In genomic region chr5:141501805-141502204, GRCh38 we compare ENCODE assay signal across 24 cellular contexts. TPM values are rescaled to one million over a fixed set of nuclear protein-coding genes. Genes with fewer than 3 reads are reported as not detected.
"Had no signal": no experiment of that assay in that cellular context is flagged by ENCODE, and none has a peak within 500 bp of the region (broad histone marks: within the 10 kb centered on the region; RNA-seq: fewer than 3 reads in every experiment).

No MANE protein-coding gene starts in this region.

- H3K9me3 Mint-ChIP-seq: activated CD4-positive, alpha-beta T cell treated with anti-CD3 and anti-CD28 coated beads, Interleukin-2, amount 10 ng/mL, durations not matched to agents 7 days and 5 days; activated CD8-positive, alpha-beta T cell treated with anti-CD3 and anti-CD28 coated beads for 36 hours; activated naive CD8-positive, alpha-beta T cell treated with anti-CD3 and anti-CD28 coated beads, Interleukin-2, amount 50 U/mL, for 24 hours; activated T-helper 1 cell treated with anti-CD3 and anti-CD28 coated beads, Interleukin-12 subunit alpha, Interleukin-12 subunit beta, Interleukin-2, Interleukin-4 antibody, amounts not matched to agents 30 ng/mL and 10 ng/mL and 1 ng/mL, durations not matched to agents 14 hours and 24 hours and 36 hours; memory B cell; T-helper 2 cell treated with Interferon-gamma antibody and Interleukin-4, amounts not matched to agents 5 μg/mL and 100 μg/mL, for 36 hours had no signal

- H3K4me1 ChIP-seq: body of pancreas had no signal

- H3K4me3 Mint-ChIP-seq: activated CD4-positive, alpha-beta T cell treated with anti-CD3 and anti-CD28 coated beads, Interleukin-2, amount 10 ng/mL, durations not matched to agents 7 days and 5 days; activated CD8-positive, alpha-beta T cell treated with anti-CD3 and anti-CD28 coated beads for 36 hours; activated naive CD8-positive, alpha-beta T cell treated with anti-CD3 and anti-CD28 coated beads, Interleukin-2, amount 50 U/mL, for 24 hours; activated T-helper 1 cell treated with anti-CD3 and anti-CD28 coated beads, Interleukin-12 subunit alpha, Interleukin-12 subunit beta, Interleukin-2, Interleukin-4 antibody, amounts not matched to agents 30 ng/mL and 10 ng/mL and 1 ng/mL, durations not matched to agents 14 hours and 24 hours and 36 hours; memory B cell; T-helper 2 cell treated with Interferon-gamma antibody and Interleukin-4, amounts not matched to agents 5 μg/mL and 100 μg/mL, for 36 hours had no signal

- H3K4me2 ChIP-seq: smooth muscle cell had no signal

- H3K4me3 ChIP-seq: body of pancreas, smooth muscle cell, thoracic aorta, upper lobe of left lung had no signal

- DNase-seq: activated CD4-positive, alpha-beta T cell treated with anti-CD3 and anti-CD28 coated beads, Interleukin-2, amount 10 ng/mL, durations not matched to agents 7 days and 5 days; activated CD4-positive, CD25-positive, alpha-beta regulatory T cell treated with anti-CD3 and anti-CD28 coated beads, Interleukin-2, amount 50 U/mL, for 72 hours; activated CD8-positive, alpha-beta T cell treated with anti-CD3 and anti-CD28 coated beads for 36 hours; activated gamma-delta T cell; activated naive CD4-positive, alpha-beta T cell treated with anti-CD3 and anti-CD28 coated beads, Interleukin-2, amount 50 U/mL, for 16 hours; activated naive CD8-positive, alpha-beta T cell treated with anti-CD3 and anti-CD28 coated beads, Interleukin-2, amount 50 U/mL, for 24 hours; anterior cingulate cortex; body of pancreas; dermis blood vessel endothelial cell; effector CD8-positive, alpha-beta T cell; foreskin melanocyte; head of caudate nucleus; islet precursor cell; left cardiac atrium; stimulated activated CD4-positive, alpha-beta T cell treated with anti-CD3 and anti-CD28 coated beads, Interleukin-2, amount 100 ng/mL, for 48 hours; stimulated activated naive CD4-positive, alpha-beta T cell; upper lobe of left lung had no signal

- H3K4me1 Mint-ChIP-seq: activated CD4-positive, alpha-beta T cell treated with anti-CD3 and anti-CD28 coated beads, Interleukin-2, amount 10 ng/mL, durations not matched to agents 7 days and 5 days; activated naive CD8-positive, alpha-beta T cell treated with anti-CD3 and anti-CD28 coated beads, Interleukin-2, amount 50 U/mL, for 24 hours had no signal

- H3K36me3 Mint-ChIP-seq: memory B cell had no signal

- H3K27ac Mint-ChIP-seq: activated CD4-positive, alpha-beta T cell treated with anti-CD3 and anti-CD28 coated beads, Interleukin-2, amount 10 ng/mL, durations not matched to agents 7 days and 5 days; activated CD8-positive, alpha-beta T cell treated with anti-CD3 and anti-CD28 coated beads for 36 hours; activated naive CD8-positive, alpha-beta T cell treated with anti-CD3 and anti-CD28 coated beads, Interleukin-2, amount 50 U/mL, for 24 hours; activated T-helper 1 cell treated with anti-CD3 and anti-CD28 coated beads, Interleukin-12 subunit alpha, Interleukin-12 subunit beta, Interleukin-2, Interleukin-4 antibody, amounts not matched to agents 30 ng/mL and 10 ng/mL and 1 ng/mL, durations not matched to agents 14 hours and 24 hours and 36 hours; memory B cell; T-helper 2 cell treated with Interferon-gamma antibody and Interleukin-4, amounts not matched to agents 5 μg/mL and 100 μg/mL, for 36 hours had no signal

- H3K9me3 ChIP-seq: body of pancreas, thoracic aorta, upper lobe of left lung had no signal

- H3K27me3 ChIP-seq: body of pancreas, upper lobe of left lung had no signal

- H3K27ac ChIP-seq: body of pancreas, thoracic aorta, upper lobe of left lung, VCaP had no signal

RNA-seq across cellular contexts. Expression of gene PCDHGC5, which starts 12.9 kb away (rescaled TPM):
- total RNA-seq: activated CD4-positive, alpha-beta T cell treated with anti-CD3 and anti-CD28 coated beads, Interleukin-2, amount 10 ng/mL, durations not matched to agents 7 days and 5 days; activated CD8-positive, alpha-beta T cell treated with anti-CD3 and anti-CD28 coated beads for 36 hours; activated T-helper 1 cell treated with anti-CD3 and anti-CD28 coated beads, Interleukin-12 subunit alpha, Interleukin-12 subunit beta, Interleukin-2, Interleukin-4 antibody, amounts not matched to agents 30 ng/mL and 10 ng/mL and 1 ng/mL, durations not matched to agents 14 hours and 24 hours and 36 hours; mononuclear cell had no signal

RNA-seq across cellular contexts. Expression of gene PCDHGC4, which starts 17.0 kb away (rescaled TPM):
- total RNA-seq: activated CD4-positive, alpha-beta T cell treated with anti-CD3 and anti-CD28 coated beads, Interleukin-2, amount 10 ng/mL, durations not matched to agents 7 days and 5 days; activated CD8-positive, alpha-beta T cell treated with anti-CD3 and anti-CD28 coated beads for 36 hours; activated T-helper 1 cell treated with anti-CD3 and anti-CD28 coated beads, Interleukin-12 subunit alpha, Interleukin-12 subunit beta, Interleukin-2, Interleukin-4 antibody, amounts not matched to agents 30 ng/mL and 10 ng/mL and 1 ng/mL, durations not matched to agents 14 hours and 24 hours and 36 hours had no signal

RNA-seq across cellular contexts. Expression of gene PCDHGC3, which starts 26.0 kb away (rescaled TPM):
- total RNA-seq: activated CD4-positive, alpha-beta T cell treated with anti-CD3 and anti-CD28 coated beads, Interleukin-2, amount 10 ng/mL, durations not matched to agents 7 days and 5 days; activated CD8-positive, alpha-beta T cell treated with anti-CD3 and anti-CD28 coated beads for 36 hours had no signal
